17 cellular contexts compared by ENCODE assay signal in genomic region chr18:51617572-51618260, GRCh38.
"Had no signal": no experiment of that assay in that cellular context is flagged by ENCODE, and none has a peak within 500 bp of the region (broad histone marks: within the 10 kb centered on the region; RNA-seq: fewer than 3 reads in every experiment).

No MANE protein-coding gene starts in this region.

- DNase-seq: activated CD4-positive, alpha-beta T cell treated with anti-CD3 and anti-CD28 coated beads for 1 hour; activated CD4-positive, alpha-beta T cell treated with anti-CD3 and anti-CD28 coated beads, Interleukin-2, amount 50 U/mL, for 1 hour; activated CD8-positive, alpha-beta T cell treated with anti-CD3 and anti-CD28 coated beads, Interleukin-2, amount 10 ng/mL, durations not matched to agents 7 days and 5 days; activated gamma-delta T cell; activated naive CD4-positive, alpha-beta T cell treated with anti-CD3 and anti-CD28 coated beads, Interleukin-2, amount 50 U/mL, for 16 hours; activated naive CD8-positive, alpha-beta T cell treated with anti-CD3 and anti-CD28 coated beads, Interleukin-2, amount 50 U/mL, for 24 hours; foreskin melanocyte; immature natural killer cell; kidney glomerular epithelial cell; left ventricle myocardium superior; ovary; psoas muscle; right cardiac atrium; stimulated activated CD4-positive, alpha-beta T cell treated with anti-CD3 and anti-CD28 coated beads, Interleukin-12 subunit alpha, Interleukin-12 subunit beta, amount 100 ng/mL, for 4 hours; T-helper 9 cell; tibial artery had no signal

- ATAC-seq: activated CD8-positive, alpha-beta T cell treated with anti-CD3 and anti-CD28 coated beads, Interleukin-2, amount 10 ng/mL, durations not matched to agents 7 days and 5 days; activated naive CD8-positive, alpha-beta T cell treated with anti-CD3 and anti-CD28 coated beads, Interleukin-2, amount 50 U/mL, for 24 hours; left ventricle myocardium superior; natural killer cell treated with Interleukin-12 subunit alpha and Interleukin-12 subunit beta and Interleukin-15 and Interleukin-18, amount 100 ng/mL, for 72 hours; psoas muscle had no signal

- H3K4me3 ChIP-seq: ovary, psoas muscle, tibial artery had no signal
